ENCODE assay signal across 9 cellular contexts in genomic region chr11:14148653-14149273, GRCh38.
DNase-seq lines count a peak whose midpoint lies in the region; ATAC-seq and TF ChIP-seq lines count a peak whose summit lies in the region.
"Had no signal": no experiment of that assay in that cellular context is flagged by ENCODE, and none has a peak within 500 bp of the region (broad histone marks: within the 10 kb centered on the region; RNA-seq: fewer than 3 reads in every experiment).

No MANE protein-coding gene starts in this region.

- no peaks in the 10 kb centered on the region for H3K4me1 ChIP-seq in CD4-positive, CD25-positive, alpha-beta regulatory T cell (ENCODE audit: control insufficient read depth, insufficient read depth, low read length, poor library complexity, severe bottlenecking)
- H3K4me1 ChIP-seq: SJSA1 had no signal

- H3K4me3 Mint-ChIP-seq in CD4-positive, CD25-positive, alpha-beta regulatory T cell, result no peak overlapping the region

- peaks cover 3% of the 10 kb centered on the region for H3K27me3 ChIP-seq in CD4-positive, CD25-positive, alpha-beta regulatory T cell (ENCODE audit: control insufficient read depth, insufficient read depth, low read length)
- H3K27me3 ChIP-seq: SJSA1 had no signal

- peak; percentile 59 to 72 for ATAC-seq in CD4-positive, CD25-positive, alpha-beta regulatory T cell (ENCODE audit: low read depth in 2 of 2)
- ATAC-seq in GM19351 (IDR thresholded peaks at IDR 0.05; ENCODE audit: unreplicated experiment), result peak; percentile 78

- DNase-seq in CD4-positive, CD25-positive, alpha-beta regulatory T cell, result peak in 2 of 3 donors; percentile 38 to 51
- DNase-seq in NCI-H460 (ENCODE audit: extremely low read depth, low read depth) (peak; percentile 44), choroid plexus epithelial cell (ENCODE audit: low read depth) (peak; percentile 54), midbrain (lab: John Stamatoyannopoulos, UW) (peak; percentile 11), SK-N-DZ (ENCODE audit: low spot score) (no peak)
- no peak for DNase-seq in stimulated activated CD4-positive, alpha-beta T cell treated with anti-CD3 and anti-CD28 coated beads, Interleukin-2, amount 100 ng/mL, for 48 hours
- no peak for DNase-seq in activated CD8-positive, alpha-beta memory T cell treated with anti-CD3 and anti-CD28 coated beads, Interleukin-2, amount 50 U/mL, for 4 hours

- no peaks in the 10 kb centered on the region for H3K36me3 ChIP-seq in CD4-positive, CD25-positive, alpha-beta regulatory T cell (ENCODE audit: control insufficient read depth, insufficient read depth, low read length)
- H3K36me3 ChIP-seq: SJSA1 had no signal

- H3K4me1 Mint-ChIP-seq in CD4-positive, CD25-positive, alpha-beta regulatory T cell, result peaks cover 0 to 4% (median 3%) of the 10 kb centered on the region in 4 donors

- no peak overlapping the region for H3K4me3 ChIP-seq in CD4-positive, CD25-positive, alpha-beta regulatory T cell (ENCODE audit: low read depth, low read length)
- no peak overlapping the region for H3K4me3 ChIP-seq in choroid plexus epithelial cell (ENCODE audit: low read depth, low read length)
- H3K4me3 ChIP-seq: SJSA1 had no signal

- peak overlapping the region in 1 of 3 donors; percentile 31 for H3K27ac Mint-ChIP-seq in CD4-positive, CD25-positive, alpha-beta regulatory T cell

- no peak overlapping the region for H3K27ac ChIP-seq in CD4-positive, CD25-positive, alpha-beta regulatory T cell (ENCODE audit: insufficient read depth, low read length, poor library complexity, severe bottlenecking)
- H3K27ac ChIP-seq: SJSA1 had no signal

- H3K36me3 Mint-ChIP-seq in CD4-positive, CD25-positive, alpha-beta regulatory T cell, result peaks cover 6% of the 10 kb centered on the region

- H3K9me3 Mint-ChIP-seq in CD4-positive, CD25-positive, alpha-beta regulatory T cell, result peaks cover 0 to 8% (median 6%) of the 10 kb centered on the region in 7 donors

- peaks cover under 1 to 7% of the 10 kb centered on the region in 2 experiments for H3K9me3 ChIP-seq in CD4-positive, CD25-positive, alpha-beta regulatory T cell (ENCODE audit: control insufficient read depth in 2 of 2, low read length in 2 of 2)
- H3K9me3 ChIP-seq: SJSA1 had no signal

- no peaks in the 10 kb centered on the region for H3K27me3 Mint-ChIP-seq in CD4-positive, CD25-positive, alpha-beta regulatory T cell

- TF ChIP-seq CTCF in choroid plexus epithelial cell (conservative IDR thresholded peaks at IDR 0.05; ENCODE audit: low read depth, low read length), result peak; percentile 56

Comparison
In these comparisons a context has a peak if more than half of its experiments do, and no peak if none do; other contexts are left out.
1. DNase-seq: peak in CD4-positive, CD25-positive, alpha-beta regulatory T cell (2 of 3), NCI-H460 (single experiment), choroid plexus epithelial cell (single experiment) and midbrain (single experiment); none in SK-N-DZ (single experiment), stimulated activated CD4-positive, alpha-beta T cell treated with anti-CD3 and anti-CD28 coated beads, Interleukin-2, amount 100 ng/mL, for 48 hours (0 of 2) and activated CD8-positive, alpha-beta memory T cell treated with anti-CD3 and anti-CD28 coated beads, Interleukin-2, amount 50 U/mL, for 4 hours (single experiment).